In genomic region chr20:19120011-19120410, GRCh38 we compare ENCODE assay signal across 33 cellular contexts.
"Had no signal": no experiment of that assay in that cellular context is flagged by ENCODE, and none has a peak within 500 bp of the region (broad histone marks: within the 10 kb centered on the region; RNA-seq: fewer than 3 reads in every experiment).

No MANE protein-coding gene starts in this region.

- H3K36me3 ChIP-seq: cardiac muscle cell, esophagus squamous epithelium, gastroesophageal sphincter, WERI-Rb-1 had no signal

- DNase-seq: activated B cell treated with CpG ODN at 0.5 μM for 24 hours; activated CD4-positive, alpha-beta T cell treated with anti-CD3 and anti-CD28 coated beads for 48 hours; activated CD4-positive, alpha-beta T cell treated with anti-CD3 and anti-CD28 coated beads, Interleukin-2, amount 50 U/mL, for 1 hour; activated CD4-positive, alpha-beta T cell treated with anti-CD3 and anti-CD28 coated beads, Interleukin-2, amount 50 U/mL, for 48 hours; activated CD8-positive, alpha-beta memory T cell treated with anti-CD3 and anti-CD28 coated beads for 24 hours; activated CD8-positive, alpha-beta T cell treated with anti-CD3 and anti-CD28 coated beads for 36 hours; activated effector memory CD4-positive, alpha-beta T cell treated with Interleukin-2 at 50 U/mL for 16 hours; activated gamma-delta T cell treated with Interleukin-2 at 50 U/mL for 16 hours; activated naive CD4-positive, alpha-beta T cell treated with anti-CD3 and anti-CD28 coated beads, Interleukin-2, amount 50 U/mL, for 16 hours; activated naive CD4-positive, alpha-beta T cell treated with Interleukin-2 at 50 U/mL for 16 hours; activated T-cell treated with anti-CD3 and anti-CD28 coated beads, Interleukin-2, amount 50 U/mL, for 4 hours; amniotic stem cell; aorta; body of pancreas; dorsolateral prefrontal cortex; effector CD4-positive, alpha-beta T cell; effector memory CD8-positive, alpha-beta T cell; erythroblast; esophagus squamous epithelium; foreskin melanocyte; SW 1271; T-cell; T1000; WERI-Rb-1 had no signal

- H3K27ac Mint-ChIP-seq: activated B cell treated with CpG ODN at 0.5 μM for 24 hours; activated CD8-positive, alpha-beta T cell treated with anti-CD3 and anti-CD28 coated beads for 36 hours; activated naive CD8-positive, alpha-beta T cell; activated T-helper 17 cell treated with anti-CD3 and anti-CD28 coated beads, Interleukin-2, amount 50 U/mL, for 72 hours; dendritic cell treated with granulocyte-macrophage colony-stimulating factor and Interleukin-4, amounts not matched to agents 40 ng/mL and 50 ng/mL, for 4 days; effector memory CD8-positive, alpha-beta T cell; T-cell; T-helper 1 cell treated with Interleukin-12 subunit alpha and Interleukin-12 subunit beta and Interleukin-4 antibody, amounts not matched to agents 30 μg/mL and 1 μg/mL, for 36 hours had no signal

- H3K9me3 Mint-ChIP-seq: activated B cell treated with CpG ODN at 0.5 μM for 24 hours; activated CD8-positive, alpha-beta T cell treated with anti-CD3 and anti-CD28 coated beads for 36 hours; activated T-cell treated with anti-CD3 and anti-CD28 coated beads, Interleukin-2, amount 50 U/mL, for 4 hours; dendritic cell treated with granulocyte-macrophage colony-stimulating factor and Interleukin-4, amounts not matched to agents 40 ng/mL and 50 ng/mL, for 4 days; effector memory CD8-positive, alpha-beta T cell; T-cell had no signal

- H3K4me1 Mint-ChIP-seq: activated B cell treated with CpG ODN at 0.5 μM for 24 hours; activated T-helper 17 cell treated with anti-CD3 and anti-CD28 coated beads, Interleukin-2, amount 50 U/mL, for 72 hours; central memory CD8-positive, alpha-beta T cell; T-cell had no signal

- H3K27ac ChIP-seq: body of pancreas, cardiac muscle cell, coronary artery, dorsolateral prefrontal cortex, esophagus squamous epithelium, gastroesophageal sphincter, WERI-Rb-1 had no signal

- ATAC-seq: activated CD4-positive, CD25-positive, alpha-beta regulatory T cell treated with anti-CD3 and anti-CD28 coated beads, Interleukin-2, amount 50 U/mL, for 24 hours; activated CD8-positive, alpha-beta T cell treated with anti-CD3 and anti-CD28 coated beads for 36 hours; activated T-cell treated with anti-CD3 and anti-CD28 coated beads, Interleukin-2, amount 50 U/mL, for 4 hours; activated T-helper 17 cell treated with anti-CD3 and anti-CD28 coated beads, Interleukin-2, amount 50 U/mL, for 72 hours; body of pancreas; effector memory CD8-positive, alpha-beta T cell; gastroesophageal sphincter; T-cell had no signal

- H3K4me1 ChIP-seq: body of pancreas, esophagus squamous epithelium, gastroesophageal sphincter had no signal

- H3K27me3 Mint-ChIP-seq: activated B cell treated with CpG ODN at 0.5 μM for 24 hours; activated CD8-positive, alpha-beta T cell treated with anti-CD3 and anti-CD28 coated beads for 36 hours; activated naive CD8-positive, alpha-beta T cell; activated T-helper 17 cell treated with anti-CD3 and anti-CD28 coated beads, Interleukin-2, amount 50 U/mL, for 72 hours; central memory CD8-positive, alpha-beta T cell; dendritic cell treated with granulocyte-macrophage colony-stimulating factor and Interleukin-4, amounts not matched to agents 40 ng/mL and 50 ng/mL, for 4 days; effector memory CD8-positive, alpha-beta T cell; T-cell had no signal

- H3K4me3 Mint-ChIP-seq: activated B cell treated with CpG ODN at 0.5 μM for 24 hours; activated CD8-positive, alpha-beta T cell treated with anti-CD3 and anti-CD28 coated beads for 36 hours; activated naive CD8-positive, alpha-beta T cell; activated T-cell treated with anti-CD3 and anti-CD28 coated beads, Interleukin-2, amount 50 U/mL, for 4 hours; activated T-helper 17 cell treated with anti-CD3 and anti-CD28 coated beads, Interleukin-2, amount 50 U/mL, for 72 hours; central memory CD8-positive, alpha-beta T cell; dendritic cell treated with granulocyte-macrophage colony-stimulating factor and Interleukin-4, amounts not matched to agents 40 ng/mL and 50 ng/mL, for 4 days; effector memory CD8-positive, alpha-beta T cell; T-cell; T-helper 1 cell treated with Interleukin-12 subunit alpha and Interleukin-12 subunit beta and Interleukin-4 antibody, amounts not matched to agents 30 μg/mL and 1 μg/mL, for 36 hours had no signal

- H3K27me3 ChIP-seq: body of pancreas, cardiac muscle cell, dorsolateral prefrontal cortex, esophagus squamous epithelium, gastroesophageal sphincter had no signal

- H3K4me3 ChIP-seq: body of pancreas, cardiac muscle cell, coronary artery, dorsolateral prefrontal cortex, esophagus squamous epithelium, gastroesophageal sphincter had no signal

- H3K36me3 Mint-ChIP-seq: activated naive CD8-positive, alpha-beta T cell; T-cell had no signal

- H3K9me3 ChIP-seq: body of pancreas, esophagus squamous epithelium, gastroesophageal sphincter had no signal
